In genomic region chr2:73979686-73980085, GRCh38 we compare ENCODE assay signal across 10 cellular contexts. TPM values are rescaled to one million over a fixed set of nuclear protein-coding genes. Genes with fewer than 3 reads are reported as not detected.
DNase-seq lines count a peak whose midpoint lies in the region; ATAC-seq, FAIRE-seq and TF ChIP-seq lines count a peak whose summit lies in the region.
"Had no signal": no experiment of that assay in that cellular context is flagged by ENCODE, and none has a peak within 500 bp of the region (broad histone marks: within the 10 kb centered on the region; RNA-seq: fewer than 3 reads in every experiment).

No MANE protein-coding gene starts in this region.

- no peak for TF ChIP-seq CTCF in NB4 (IDR thresholded peaks at IDR 0.05; ENCODE audit: low read depth, low read length)
- no peak for TF ChIP-seq CTCF in bronchial epithelial cell (IDR thresholded peaks at IDR 0.05; ENCODE audit: insufficient read depth, low read length, severe bottlenecking)

- H3K4me3 ChIP-seq in NB4 (ENCODE audit: low read depth, low read length) (no peak overlapping the region), bronchial epithelial cell (ENCODE audit: low read depth, low read length) (no peak overlapping the region)

- H3K36me3 ChIP-seq in bronchial epithelial cell (ENCODE audit: control insufficient read depth, insufficient read depth, low read length), result no peaks in the 10 kb centered on the region
- H3K36me3 ChIP-seq: BE2C had no signal

- no peaks in the 10 kb centered on the region for H3K9me3 Mint-ChIP-seq in T-helper 2 cell treated with Interferon-gamma antibody and Interleukin-4, amounts not matched to agents 5 μg/mL and 100 μg/mL, for 36 hours

- H3K4me3 Mint-ChIP-seq in T-helper 2 cell treated with Interferon-gamma antibody and Interleukin-4, amounts not matched to agents 5 μg/mL and 100 μg/mL, for 36 hours, result peak overlapping the region; percentile 59

- H3K27me3 ChIP-seq in bronchial epithelial cell (ENCODE audit: control insufficient read depth, insufficient read depth, low read length), result no peaks in the 10 kb centered on the region
- H3K27me3 ChIP-seq: BE2C had no signal

- DNase-seq in T-helper 2 cell treated with Interferon-gamma antibody and Interleukin-4, amounts not matched to agents 5 μg/mL and 100 μg/mL, for 36 hours (ENCODE audit: low spot score), result no peak
- DNase-seq in T-helper 2 cell (no peak), NB4 (ENCODE audit: low read depth) (peak; percentile 72), bronchial epithelial cell (ENCODE audit: low read depth) (peak; percentile 94), renal cortical epithelial cell (ENCODE audit: low read depth) (peak; percentile 95), DMS 273 treated with DMSO at 0.1 percent for 48 hours (lab: John Stamatoyannopoulos, UW) (no peak), anterior cingulate cortex (lab: John Stamatoyannopoulos, UW) (no peak)
- DNase-seq: BE2C, NCI-H1694 treated with DMSO at 0.1 percent for 48 hours had no signal

- TF ChIP-seq POLR2A in NB4 (IDR thresholded peaks at IDR 0.05; ENCODE audit: extremely low read depth, insufficient read length), result no peak

- H3K27ac Mint-ChIP-seq in T-helper 2 cell treated with Interferon-gamma antibody and Interleukin-4, amounts not matched to agents 5 μg/mL and 100 μg/mL, for 36 hours, result peak overlapping the region; percentile 45

- no peak for ATAC-seq in HG03175 (IDR thresholded peaks at IDR 0.05; ENCODE audit: unreplicated experiment)

- H3K36me3 Mint-ChIP-seq in T-helper 2 cell treated with Interferon-gamma antibody and Interleukin-4, amounts not matched to agents 5 μg/mL and 100 μg/mL, for 36 hours (ENCODE audit: low read depth), result peaks cover 3% of the 10 kb centered on the region

- H3K4me1 Mint-ChIP-seq in T-helper 2 cell treated with Interferon-gamma antibody and Interleukin-4, amounts not matched to agents 5 μg/mL and 100 μg/mL, for 36 hours (ENCODE audit: low read depth), result peaks cover 62% of the 10 kb centered on the region

- peak; percentile 82 for FAIRE-seq in bronchial epithelial cell (lab: Jason Lieb, UNC)

- H3K27me3 Mint-ChIP-seq in T-helper 2 cell treated with Interferon-gamma antibody and Interleukin-4, amounts not matched to agents 5 μg/mL and 100 μg/mL, for 36 hours (ENCODE audit: low read depth), result no peaks in the 10 kb centered on the region

RNA-seq across cellular contexts. Expression of gene TET3, which starts 5.0 kb away (rescaled TPM):
- total RNA-seq in bronchial epithelial cell (5.3 and 9.0 TPM in 2 replicates), renal cortical epithelial cell (3.6 and 8.7 TPM in 2 replicates)

RNA-seq across cellular contexts. Expression of gene DGUOK, which starts 53.0 kb away (rescaled TPM):
- total RNA-seq in bronchial epithelial cell (39.3 and 40.8 TPM in 2 replicates), renal cortical epithelial cell (26.9 and 71.4 TPM in 2 replicates)

Comparison
In these comparisons a context has a peak if more than half of its experiments do, and no peak if none do; other contexts are left out.
1. DNase-seq: peak in NB4 (single experiment), bronchial epithelial cell (single experiment) and renal cortical epithelial cell (single experiment); none in T-helper 2 cell treated with Interferon-gamma antibody and Interleukin-4, amounts not matched to agents 5 μg/mL and 100 μg/mL, for 36 hours (single experiment), T-helper 2 cell (0 of 5), DMS 273 treated with DMSO at 0.1 percent for 48 hours (single experiment) and anterior cingulate cortex (0 of 58).